ENCODE assay signal across 16 cellular contexts in genomic region chr2:221514305-221515040, GRCh38. TPM values are rescaled to one million over a fixed set of nuclear protein-coding genes. Genes with fewer than 3 reads are reported as not detected.
DNase-seq lines count a peak whose midpoint lies in the region; ATAC-seq and FAIRE-seq lines count a peak whose summit lies in the region.
"Had no signal": no experiment of that assay in that cellular context is flagged by ENCODE, and none has a peak within 500 bp of the region (broad histone marks: within the 10 kb centered on the region; RNA-seq: fewer than 3 reads in every experiment).

No MANE protein-coding gene starts in this region.

- peak; percentile 85 for ATAC-seq in sciatic nerve
- ATAC-seq: heart right ventricle, left ventricle myocardium superior had no signal

- DNase-seq in DMS153 (lab: John Stamatoyannopoulos, UW) (peak; percentile 77), LHCN-M2 (ENCODE audit: low read depth) (peak; percentile 67), SHP77 (lab: John Stamatoyannopoulos, UW) (peak; percentile 78 to 79), sciatic nerve (ENCODE audit: low spot score) (no peak), urothelium cell line (ENCODE audit: low spot score) (no peak), NOMO-1 treated with DMSO at 0.1 percent for 48 hours (lab: John Stamatoyannopoulos, UW; ENCODE audit: unreplicated experiment) (no peak)
- no peak for DNase-seq in activated T-cell treated with anti-CD3 and anti-CD28 coated beads, Interleukin-2, amount 50 U/mL, for 48 hours
- DNase-seq: activated CD4-positive, CD25-positive, alpha-beta regulatory T cell treated with anti-CD3 and anti-CD28 coated beads, Interleukin-2, amount 50 U/mL, for 72 hours; colonic mucosa; COR-L47; heart right ventricle; left ventricle myocardium superior; NCI-H2107; RPMI8226 had no signal

- intact Hi-C loops in sciatic nerve (cut with DNase I): no loop called here

- FAIRE-seq in urothelium cell line (lab: Jason Lieb, UNC): no peak
- FAIRE-seq: endometrium, H54 had no signal

RNA-seq across cellular contexts. Expression of gene EPHA4, which starts 57.6 kb away (rescaled TPM):
- 6.6 and 17.4 TPM in 2 replicates for total RNA-seq in LHCN-M2 (2014; rRNA removed)
- polyA plus RNA-seq in LHCN-M2 (2012): 3.6 TPM
- total RNA-seq in sciatic nerve: 17.7 TPM

Comparison
In these comparisons a context has a peak if more than half of its experiments do, and no peak if none do; other contexts are left out.
1. DNase-seq: peak in DMS153 (single experiment), LHCN-M2 (single experiment) and SHP77 (2 of 2); none in sciatic nerve (single experiment), activated T-cell treated with anti-CD3 and anti-CD28 coated beads, Interleukin-2, amount 50 U/mL, for 48 hours (0 of 2), urothelium cell line (single experiment) and NOMO-1 treated with DMSO at 0.1 percent for 48 hours (single experiment).